In the genomic region with DNA sequence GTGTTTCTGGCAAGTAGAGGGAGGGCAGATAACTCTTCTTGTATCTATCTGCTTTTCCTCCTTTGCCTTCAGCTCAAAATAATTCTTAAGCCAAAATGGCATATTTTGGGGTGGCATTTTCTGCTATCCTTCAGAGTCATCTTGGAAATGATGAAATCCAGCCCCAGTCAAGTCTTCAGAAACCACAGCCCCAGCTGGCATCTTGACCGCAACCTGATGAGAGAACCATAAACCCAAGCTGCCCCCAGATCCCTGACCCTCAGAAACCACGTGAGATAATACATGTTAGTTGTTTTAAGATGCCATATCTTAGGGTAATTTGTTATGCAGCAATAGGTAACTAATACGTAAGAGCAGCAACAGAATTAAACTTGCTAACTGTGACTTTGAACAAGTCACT, we compare ENCODE assay signal across 20 cellular contexts. TPM values are rescaled to one million over a fixed set of nuclear protein-coding genes. Genes with fewer than 3 reads are reported as not detected.
DNase-seq lines count a peak whose midpoint lies in the region; ATAC-seq and TF ChIP-seq lines count a peak whose summit lies in the region.
"Had no signal": no experiment of that assay in that cellular context is flagged by ENCODE, and none has a peak within 500 bp of the region (broad histone marks: within the 10 kb centered on the region; RNA-seq: fewer than 3 reads in every experiment).

No MANE protein-coding gene starts in this region.

- peaks cover 0 to 6% of the 10 kb centered on the region in 2 experiments; a peak in 1 of 4 replicates for H3K79me1 ChIP-seq in IMR-90 (ENCODE audit: low read depth in 1 of 2, low read length in 2 of 2)

- no peaks in the 10 kb centered on the region for H3K9me3 ChIP-seq in IMR-90 (ENCODE audit: control insufficient read depth, insufficient read depth, low read length)
- no peaks in the 10 kb centered on the region for H3K9me3 ChIP-seq in mammary epithelial cell (replicated peaks; ENCODE audit: insufficient read depth, low read length)
- no peaks in the 10 kb centered on the region for H3K9me3 ChIP-seq in BE2C
- H3K9me3 ChIP-seq: adrenal gland, gastrocnemius medialis, MG63 had no signal

- H3K9me3 Mint-ChIP-seq in mesothelial cell of epicardium = no peaks in the 10 kb centered on the region
- H3K9me3 Mint-ChIP-seq: effector memory CD8-positive, alpha-beta T cell; natural killer cell had no signal

- H2AFZ ChIP-seq in ACC112 (ENCODE audit: low read length, unreplicated experiment) (peak overlapping the region; percentile 55), IMR-90 (replicated peaks; ENCODE audit: low read length, poor library complexity) (no peak overlapping the region), mammary epithelial cell (ENCODE audit: low read depth, low read length) (no peak overlapping the region)

- CTCF ChIA-PET in IMR-90 (lab: Yijun Ruan, JAX) = interaction anchor here (0.7 to 1.4 kb wide), 2 partner anchors 23 to 55 kb away, joined by 3 to 5 read pairs; no protein-coding TSS in a partner anchor
- CTCF ChIA-PET in mammary epithelial cell (lab: Charles Lee; ENCODE audit: low non-redundant PET) = interaction anchor here (0.6 kb wide), 1 partner anchor 15 kb away, joined by 4 read pairs; a partner anchor contains a TSS

- peak; percentile 45 for DNase-seq in IMR-90
- peak; percentile 38 for DNase-seq in mammary epithelial cell
- DNase-seq in mesothelial cell of epicardium (ENCODE audit: low spot score in 2 of 2, unreplicated experiment in 2 of 2) = no peak
- no peak for DNase-seq in HK-2 (ENCODE audit: unreplicated experiment)
- DNase-seq in HUDEP-2 (lab: John Stamatoyannopoulos, UW; ENCODE audit: unreplicated experiment in 76 of 76) = no peak
- no peak for DNase-seq in activated CD4-positive, alpha-beta T cell treated with anti-CD3 and anti-CD28 coated beads, Interleukin-2, amount 50 U/mL, for 4 hours
- DNase-seq in BE2C = no peak
- DNase-seq: activated CD4-positive, CD25-positive, alpha-beta regulatory T cell treated with anti-CD3 and anti-CD28 coated beads, Interleukin-2, amount 50 U/mL, for 72 hours; effector memory CD8-positive, alpha-beta T cell; MG63; natural killer cell; NCI-H2081; NCI-H524 treated with DMSO at 0.1 percent for 48 hours; SIG-M5 had no signal

- H3K36me3 ChIP-seq in ACC112 (ENCODE audit: insufficient read depth, low read length) (no peaks in the 10 kb centered on the region), IMR-90 (ENCODE audit: control insufficient read depth, insufficient read depth, low read length) (no peaks in the 10 kb centered on the region), mammary epithelial cell (ENCODE audit: insufficient read depth, low read length) (no peaks in the 10 kb centered on the region), BE2C (no peaks in the 10 kb centered on the region)
- H3K36me3 ChIP-seq: adrenal gland, gastrocnemius medialis, MG63 had no signal

- TF ChIP-seq POLR2A in IMR-90 (IDR thresholded peaks at IDR 0.05; ENCODE audit: low read depth, low read length) = no peak

- no peak overlapping the region for H3K4me3 Mint-ChIP-seq in mesothelial cell of epicardium
- H3K4me3 Mint-ChIP-seq: effector memory CD8-positive, alpha-beta T cell; natural killer cell had no signal

- dilution Hi-C loops in IMR-90 (cut with HindIII; ENCODE audit: low sequenced_read_pairs, unreplicated experiment) (no loop called here), mammary epithelial cell (cut with HindIII; ENCODE audit: low sequenced_read_pairs) (no loop called here)

- peak overlapping the region; percentile 59 to 93 for H4K8ac ChIP-seq in IMR-90 (ENCODE audit: low read depth in 2 of 2, low read length in 2 of 2)

- H3K4me1 ChIP-seq in ACC112 (ENCODE audit: control insufficient read depth, insufficient read depth, low read length, unreplicated experiment) (peaks cover 37% of the 10 kb centered on the region), IMR-90 (ENCODE audit: control insufficient read depth, insufficient read depth, low read length) (peaks cover 36% of the 10 kb centered on the region), mammary epithelial cell (ENCODE audit: insufficient read depth, low read length) (peaks cover 15% of the 10 kb centered on the region), BE2C (peaks cover 9% of the 10 kb centered on the region)

- peak overlapping the region; percentile 75; the same call in 1 of the 2 replicates for H4K91ac ChIP-seq in IMR-90 (ENCODE audit: insufficient read depth, low read depth, low read length)

- intact Hi-C loops in IMR-90 (cut with micrococcal nuclease) (no loop called here), mammary epithelial cell (cut with micrococcal nuclease) (no loop called here)

- H3K18ac ChIP-seq in IMR-90 (ENCODE audit: low read depth, low read length) = peak overlapping the region; percentile 99

- no peaks in the 10 kb centered on the region for H3K27me3 Mint-ChIP-seq in mesothelial cell of epicardium (ENCODE audit: low read depth)

- peak overlapping the region; percentile 3 for H2AK9ac ChIP-seq in IMR-90 (replicated peaks; ENCODE audit: low read depth, low read length, poor library complexity)

- H3K56ac ChIP-seq in IMR-90 (ENCODE audit: extremely low read depth, insufficient read depth, low read length) = peak overlapping the region; percentile 33; the same call in 1 of the 2 replicates

- H3K4me3 ChIP-seq in ACC112 (ENCODE audit: low read depth, low read length) (no peak overlapping the region; the same call in 1 of the 2 replicates), IMR-90 (ENCODE audit: insufficient read depth, low read depth, low read length) (no peak overlapping the region), mammary epithelial cell (replicated peaks in 1 of 3; ENCODE audit: insufficient read depth in 1 of 3, low read depth in 2 of 3, low read length in 3 of 3) (no peak overlapping the region), BE2C (ENCODE audit: low read depth, low read length) (no peak overlapping the region)
- H3K4me3 ChIP-seq: adrenal gland, gastrocnemius medialis, MG63 had no signal

- TF ChIP-seq CTCF in IMR-90 (conservative IDR thresholded peaks at IDR 0.05; ENCODE audit: low read depth, low read length) (no peak), mammary epithelial cell (conservative IDR thresholded peaks at IDR 0.05 in 1 of 2, IDR thresholded peaks at IDR 0.05 in 1 of 2; ENCODE audit: extremely low read depth in 1 of 2, insufficient read depth in 1 of 2, low read depth in 1 of 2, low read length in 2 of 2) (no peak), mesothelial cell of epicardium (IDR thresholded peaks at IDR 0.05; ENCODE audit: unreplicated experiment) (no peak), BE2C (IDR thresholded peaks at IDR 0.05; ENCODE audit: low read depth, low read length) (no peak)

- no peak for ATAC-seq in IMR-90 (ENCODE audit: low read depth)
- ATAC-seq: effector memory CD8-positive, alpha-beta T cell; natural killer cell had no signal

- peaks cover 17% of the 10 kb centered on the region for H3K9me1 ChIP-seq in IMR-90 (ENCODE audit: insufficient read depth, low read length)

- peak overlapping the region; percentile 62 for H3K27ac ChIP-seq in ACC112 (ENCODE audit: low read depth, low read length)
- H3K27ac ChIP-seq in IMR-90 (ENCODE audit: insufficient read depth, low read length) = peak overlapping the region; percentile 84
- H3K27ac ChIP-seq in mammary epithelial cell (ENCODE audit: insufficient read depth, low read depth, low read length) = no peak overlapping the region

- H3K79me2 ChIP-seq in ACC112 (ENCODE audit: control insufficient read depth, insufficient read depth, low read length, unreplicated experiment) (no peaks in the 10 kb centered on the region), mammary epithelial cell (ENCODE audit: insufficient read depth, low read length) (no peaks in the 10 kb centered on the region)

- H2AK5ac ChIP-seq in IMR-90 (ENCODE audit: low read depth, low read length) = peak overlapping the region; percentile 52

- peak overlapping the region; percentile 77 for H3K14ac ChIP-seq in IMR-90 (replicated peaks; ENCODE audit: low read depth, low read length)

- H2BK120ac ChIP-seq in IMR-90 (ENCODE audit: low read depth, low read length) = peak overlapping the region; percentile 97

- TF ChIP-seq RAD21 in IMR-90 (IDR thresholded peaks at IDR 0.05; ENCODE audit: low read length) = no peak

- H3K27me3 ChIP-seq in ACC112 (ENCODE audit: insufficient read depth, low read length) = no peaks in the 10 kb centered on the region
- no peaks in the 10 kb centered on the region for H3K27me3 ChIP-seq in IMR-90 (ENCODE audit: control insufficient read depth, insufficient read depth, low read length)
- no peaks in the 10 kb centered on the region for H3K27me3 ChIP-seq in mammary epithelial cell (ENCODE audit: insufficient read depth, low read length)
- no peaks in the 10 kb centered on the region for H3K27me3 ChIP-seq in BE2C
- H3K27me3 ChIP-seq: adrenal gland, gastrocnemius medialis, MG63 had no signal

- H3K9ac ChIP-seq in IMR-90 (ENCODE audit: low read depth, low read length) (no peak overlapping the region), mammary epithelial cell (ENCODE audit: insufficient read depth, low read length) (no peak overlapping the region)

- POLR2A ChIA-PET in IMR-90 (lab: Charles Lee; ENCODE audit: unreplicated experiment) = interaction anchor here (1.0 kb wide), 1 partner anchor 11 kb away, joined by 3 read pairs; no protein-coding TSS in a partner anchor

- H2BK5ac ChIP-seq in IMR-90 (ENCODE audit: low read depth, low read length, poor library complexity, severe bottlenecking) = peak overlapping the region; percentile 98

- in situ Hi-C loops in IMR-90 (cut with MboI; ENCODE audit: low sequenced_read_pairs) (no loop called here), mammary epithelial cell (cut with MboI; ENCODE audit: low sequenced_read_pairs in 2 of 2) (no loop called here)

- H4K20me1 ChIP-seq in IMR-90 (ENCODE audit: insufficient read depth, low read length) = no peaks in the 10 kb centered on the region
- no peaks in the 10 kb centered on the region for H4K20me1 ChIP-seq in mammary epithelial cell (ENCODE audit: insufficient read depth, low read length)

- peak overlapping the region; percentile 65 for H4K5ac ChIP-seq in IMR-90 (ENCODE audit: low read depth, low read length)

- no peaks in the 10 kb centered on the region for H3K36me3 Mint-ChIP-seq in mesothelial cell of epicardium
- H3K36me3 Mint-ChIP-seq: natural killer cell had no signal

- H2BK20ac ChIP-seq in IMR-90 (ENCODE audit: low read depth, low read length) = peak overlapping the region; percentile 98

- peak overlapping the region; percentile 98 for H2BK15ac ChIP-seq in IMR-90 (ENCODE audit: low read depth, low read length)

- BruUV-seq in IMR-90 (replicated peaks; lab: Mats Ljungman, UMichigan) = no TSS peak
- no TSS peak for BruUV-seq in mammary epithelial cell (replicated peaks; lab: Mats Ljungman, UMichigan)

- WGBS in IMR-90 (ENCODE audit: extremely low coverage in 2 of 2, insufficient read length in 1 of 2), 2 experiments = no CpG with 5 or more reads among the region's 3 CpGs
- 63% methylated on average over 3 of the region's 3 CpGs for WGBS in mammary epithelial cell (ENCODE audit: low coverage, missing lambda C conversion rate)

- H3K4me1 Mint-ChIP-seq in mesothelial cell of epicardium = peaks cover 63% of the 10 kb centered on the region
- H3K4me1 Mint-ChIP-seq: natural killer cell had no signal

- peak overlapping the region; percentile 96 for H3K4ac ChIP-seq in IMR-90 (ENCODE audit: low read depth, low read length)

- 0 out of 2 replicates have a peak overlapping the region, but pooled peaks have one; percentile 0 for H3K4me2 ChIP-seq in IMR-90 (ENCODE audit: low read depth, low read length)
- no peak overlapping the region for H3K4me2 ChIP-seq in mammary epithelial cell (ENCODE audit: insufficient read depth, low read depth, low read length)

- H3K23ac ChIP-seq in IMR-90 (ENCODE audit: low read depth, low read length) = peak overlapping the region; percentile 6; the same call in 1 of the 2 replicates

- peak overlapping the region; percentile 26 for H3K27ac Mint-ChIP-seq in mesothelial cell of epicardium
- H3K27ac Mint-ChIP-seq: effector memory CD8-positive, alpha-beta T cell; natural killer cell; progenitor cell of endocrine pancreas had no signal

RNA-seq across cellular contexts. Expression of a gene that starts 15.1 kb away (rescaled TPM):
- 65.5 and 80.7 TPM in 2 replicates for total RNA-seq in IMR-90 (2012; rRNA removed)
- polyA plus RNA-seq in IMR-90 (2012; rRNA removed) = 67.5 and 70.7 TPM in 2 replicates
- polyA plus RNA-seq in IMR-90 (2012; cell fraction: cytosol; rRNA removed) = 61.3 and 83.4 TPM in 2 replicates
- polyA plus RNA-seq in IMR-90 (2012; cell fraction: nucleus; rRNA removed; ENCODE audit: low replicate concordance) = 102 and 106 TPM in 2 replicates
- total RNA-seq in mammary epithelial cell = 100 to 1,000 TPM in 1 of 2 donors, 1 to 10 TPM in 1; 7.6 to 118 TPM
- polyA plus RNA-seq in mammary epithelial cell = 4.2 TPM
- 2.1 TPM for polyA minus RNA-seq in mammary epithelial cell
- 38.3 to 44.8 TPM (median 43.5 TPM) in 3 replicates for total RNA-seq in mesothelial cell of epicardium
- polyA plus RNA-seq in BE2C (2012; ENCODE audit: insufficient read depth, insufficient read length, low read depth) = not detected
- total RNA-seq: natural killer cell; OCI-LY7; T-helper 2 cell treated with Interferon-gamma antibody and Interleukin-4, amounts not matched to agents 100 ng/mL and 5 ng/mL, for 36 hours had no signal

Comparison
In these comparisons a context has a peak if more than half of its experiments do, and no peak if none do; other contexts are left out.
1. DNase-seq: peak in IMR-90 (single experiment) and mammary epithelial cell (single experiment); none in mesothelial cell of epicardium (0 of 2), HK-2 (single experiment), HUDEP-2 (0 of 76), activated CD4-positive, alpha-beta T cell treated with anti-CD3 and anti-CD28 coated beads, Interleukin-2, amount 50 U/mL, for 4 hours (0 of 2) and BE2C (single experiment).